9 cellular contexts compared by ENCODE assay signal in genomic region chr20:46056970-46057855, GRCh38. TPM values are rescaled to one million over a fixed set of nuclear protein-coding genes. Genes with fewer than 3 reads are reported as not detected.
DNase-seq lines count a peak whose midpoint lies in the region; ATAC-seq, FAIRE-seq and TF ChIP-seq lines count a peak whose summit lies in the region.
"Had no signal": no experiment of that assay in that cellular context is flagged by ENCODE, and none has a peak within 500 bp of the region (broad histone marks: within the 10 kb centered on the region; RNA-seq: fewer than 3 reads in every experiment).

No MANE protein-coding gene starts in this region.

- no peak overlapping the region for H3K18ac ChIP-seq in H1 (ENCODE audit: extremely low read depth, low read length)
- H3K18ac ChIP-seq in mesendoderm (ENCODE audit: low read length) = no peak overlapping the region

- H3K56ac ChIP-seq in H1 (replicated peaks; ENCODE audit: insufficient read length, low read depth, low read length) = no peak overlapping the region
- no peak overlapping the region for H3K56ac ChIP-seq in mesendoderm (ENCODE audit: low read length)

- H3K4me3 ChIP-seq in H1 (ENCODE audit: extremely low read depth in 1 of 4, insufficient read depth in 2 of 4, low read depth in 3 of 4, low read length in 4 of 4) (peak overlapping the region in 3 of 4 experiments; percentile 28 to 57 (median 45); a peak in 6 of 8 replicates), mesendoderm (ENCODE audit: low read length) (no peak overlapping the region)
- no peak overlapping the region for H3K4me3 ChIP-seq in CD8-positive, alpha-beta memory T cell (ENCODE audit: low read length)

- no peak overlapping the region for H2BK15ac ChIP-seq in H1 (ENCODE audit: low read length)
- no peak overlapping the region for H2BK15ac ChIP-seq in mesendoderm (replicated peaks; ENCODE audit: low read depth)

- no peaks in the 10 kb centered on the region for H3K79me2 ChIP-seq in H1 (ENCODE audit: control insufficient read depth in 1 of 2, insufficient read depth in 2 of 2, low read length in 2 of 2)
- H3K79me2 ChIP-seq in mesendoderm (ENCODE audit: control insufficient read depth, insufficient read depth, low read length) = no peaks in the 10 kb centered on the region

- H2BK5ac ChIP-seq in H1 (ENCODE audit: low read depth, low read length) (no peak overlapping the region), mesendoderm (ENCODE audit: low read length) (no peak overlapping the region)

- H3K4me1 ChIP-seq in H1 (replicated peaks in 1 of 4; ENCODE audit: control insufficient read depth in 3 of 4, insufficient read depth in 4 of 4, low read length in 3 of 4) (peaks cover 0 to 14% (median 12%) of the 10 kb centered on the region in 4 experiments; a peak in 6 of 7 replicates), mesendoderm (ENCODE audit: control insufficient read depth, low read depth, low read length) (peaks cover 2% of the 10 kb centered on the region)
- peaks cover 35% of the 10 kb centered on the region for H3K4me1 ChIP-seq in CD8-positive, alpha-beta memory T cell (ENCODE audit: insufficient read depth, low read length)

- H3K14ac ChIP-seq in H1 (ENCODE audit: insufficient read length) = no peak overlapping the region

- H4K5ac ChIP-seq in H1 (ENCODE audit: insufficient read length, low read depth, low read length) (no peak overlapping the region), mesendoderm (ENCODE audit: low read length) (no peak overlapping the region)

- H3K9me3 ChIP-seq in H1 (ENCODE audit: insufficient read depth in 2 of 2, low read depth in 1 of 2, low read length in 1 of 2) = no peaks in the 10 kb centered on the region
- no peaks in the 10 kb centered on the region for H3K9me3 ChIP-seq in CD8-positive, alpha-beta memory T cell (ENCODE audit: low read length)

- H3K36me3 ChIP-seq in H1 (ENCODE audit: control insufficient read depth in 2 of 4, insufficient read depth in 4 of 4, low read length in 3 of 4) (peaks cover 4 to 8% (median 6%) of the 10 kb centered on the region in 4 experiments; a peak in 5 of 8 replicates), mesendoderm (ENCODE audit: control insufficient read depth, insufficient read depth, low read length) (peaks cover 6% of the 10 kb centered on the region)
- peaks cover 14% of the 10 kb centered on the region for H3K36me3 ChIP-seq in CD8-positive, alpha-beta memory T cell (ENCODE audit: insufficient read depth, low read length)

- H3K27me3 Mint-ChIP-seq in CD8-positive, alpha-beta memory T cell = peaks cover 4 to 5% of the 10 kb centered on the region in 2 donors

- H3K4me2 ChIP-seq in H1 (ENCODE audit: insufficient read depth in 1 of 2, low read depth in 2 of 2, low read length in 2 of 2) (peak overlapping the region; percentile 78 to 88), mesendoderm (ENCODE audit: low read length) (no peak overlapping the region)

- in situ Hi-C loops in Caki2 (cut with HindIII; ENCODE audit: low pct_unique_long_range_greater_than_20kb, low sequenced_read_pairs) = no loop called here

- H4K8ac ChIP-seq in H1 (ENCODE audit: extremely low read depth, insufficient read depth, low read length) (no peak overlapping the region; the same call in 1 of the 2 replicates), mesendoderm (ENCODE audit: low read depth, low read length) (no peak overlapping the region)

- H3K27ac Mint-ChIP-seq in CD8-positive, alpha-beta memory T cell = peak overlapping the region in 1 of 8 donors; percentile 19

- no peak overlapping the region for H3K23ac ChIP-seq in H1 (ENCODE audit: insufficient read length)
- no peak overlapping the region for H3K23ac ChIP-seq in mesendoderm (ENCODE audit: low read length)

- no peak overlapping the region for H4K91ac ChIP-seq in H1 (replicated peaks; ENCODE audit: insufficient read length, low read length)

- POLR2A ChIA-PET in H1 (lab: Charles Lee; ENCODE audit: partially characterized antibody) = interaction anchor here (0.7 to 3.0 kb wide), 9 partner anchors 10 to 72 kb away, joined by 3 to 19 read pairs (median 6); no protein-coding TSS in a partner anchor
- POLR2A ChIA-PET in CD8-positive, alpha-beta memory T cell (lab: Charles Lee) = no interaction called here

- peaks cover 10% of the 10 kb centered on the region; the same call in 1 of the 2 replicates for H3K23me2 ChIP-seq in H1 (ENCODE audit: low read depth, low read length)

- no peak for TF ChIP-seq RAD21 in H1 (IDR thresholded peaks at IDR 0.05 in 1 of 2, conservative IDR thresholded peaks at IDR 0.05 in 1 of 2; ENCODE audit: low read depth in 2 of 2, low read length in 2 of 2)

- CTCF ChIA-PET in H1 (lab: Charles Lee; ENCODE audit: partially characterized antibody) = interaction anchor here (0.8 to 4.4 kb wide), 19 partner anchors 9 to 210 kb away, joined by 3 to 60 read pairs (median 9); partner anchors contain the start of gene SLC12A5
- CTCF ChIA-PET in CD8-positive, alpha-beta memory T cell (lab: Charles Lee) = interaction anchor here (1.0 kb wide), 1 partner anchor 9 kb away, joined by 3 read pairs; no protein-coding TSS in a partner anchor

- H3K79me1 ChIP-seq in H1 (ENCODE audit: low read depth, low read length) (no peaks in the 10 kb centered on the region), mesendoderm (ENCODE audit: low read length) (no peaks in the 10 kb centered on the region)

- no peak for TF ChIP-seq POLR2A in H1 (IDR thresholded peaks at IDR 0.05; ENCODE audit: control extremely low read depth in 1 of 2, low read depth in 2 of 2, low read length in 2 of 2)

- H3K27me3 ChIP-seq in H1 (replicated peaks in 1 of 4; ENCODE audit: control insufficient read depth in 3 of 4, extremely low read depth in 1 of 4, insufficient read depth in 3 of 4, low read length in 3 of 4) (peaks cover 4 to 52% (median 34%) of the 10 kb centered on the region in 4 experiments), mesendoderm (ENCODE audit: insufficient read depth, low read length, poor library complexity) (peaks cover 12% of the 10 kb centered on the region)
- H3K27me3 ChIP-seq in CD8-positive, alpha-beta memory T cell (ENCODE audit: insufficient read depth, low read length, poor library complexity, severe bottlenecking) = no peaks in the 10 kb centered on the region

- H2BK20ac ChIP-seq in H1 (ENCODE audit: low read length) = no peak overlapping the region

- no peak overlapping the region for H2BK12ac ChIP-seq in H1 (ENCODE audit: low read depth, low read length)

- H3K4ac ChIP-seq in H1 (replicated peaks; ENCODE audit: insufficient read length, low read depth, low read length) = no peak overlapping the region
- H3K4ac ChIP-seq in mesendoderm (ENCODE audit: low read depth, low read length) = no peak overlapping the region

- peaks cover 6 to 28% of the 10 kb centered on the region in 2 experiments for H4K20me1 ChIP-seq in H1 (replicated peaks in 1 of 2; ENCODE audit: control insufficient read depth in 1 of 2, insufficient read depth in 2 of 2, low read length in 2 of 2)

- no peak for FAIRE-seq in H1 (lab: Jason Lieb, UNC)

- H3K27ac ChIP-seq in H1 (ENCODE audit: low read depth, low read length) = no peak overlapping the region
- no peak overlapping the region for H3K27ac ChIP-seq in mesendoderm (ENCODE audit: low read depth, low read length)
- H3K27ac ChIP-seq in CD8-positive, alpha-beta memory T cell (ENCODE audit: low read depth, low read length) = no peak overlapping the region

- no peaks in the 10 kb centered on the region for H3K9me3 Mint-ChIP-seq in CD8-positive, alpha-beta memory T cell

- H3K4me3 Mint-ChIP-seq in CD8-positive, alpha-beta memory T cell = peak overlapping the region in 1 of 7 donors; percentile 24

- H2AFZ ChIP-seq in H1 (ENCODE audit: low read length) = no peak overlapping the region

- peak in 1 of 2 experiments; percentile 38; a peak in 1 of 3 replicates for TF ChIP-seq EP300 in H1 (IDR thresholded peaks at IDR 0.05; ENCODE audit: borderline replicate concordance in 1 of 2, low read depth in 2 of 2, low read length in 2 of 2)

- no peak overlapping the region for H2BK120ac ChIP-seq in H1 (replicated peaks; ENCODE audit: low read depth, low read length)
- H2BK120ac ChIP-seq in mesendoderm (ENCODE audit: low read depth, low read length) = no peak overlapping the region

- peaks cover 41 to 43% (median 41%) of the 10 kb centered on the region in 3 donors for H3K4me1 Mint-ChIP-seq in CD8-positive, alpha-beta memory T cell

- H3K36me3 Mint-ChIP-seq in CD8-positive, alpha-beta memory T cell = peaks cover 17 to 26% (median 25%) of the 10 kb centered on the region in 3 donors

- ATAC-seq in esophagus mucosa = no peak
- ATAC-seq: left colon had no signal

- H2AK5ac ChIP-seq in H1 (ENCODE audit: low read depth, low read length) = no peak overlapping the region
- H2AK5ac ChIP-seq in mesendoderm (ENCODE audit: low read length) = no peak overlapping the region

- H3K9ac ChIP-seq in H1 (replicated peaks in 1 of 4; ENCODE audit: extremely low read depth in 1 of 4, low read depth in 3 of 4, low read length in 3 of 4) (no peak overlapping the region), mesendoderm (ENCODE audit: low read length) (no peak overlapping the region)

- DNase-seq in Caki2 (ENCODE audit: low read depth) (peak; percentile 20), LHCN-M2 (ENCODE audit: low read depth) (peak; percentile 21), H1 (ENCODE audit: low read depth in 1 of 2, low spot score in 2 of 2) (peak in 1 of 2 experiments; percentile 90), mesendoderm (peak; percentile 69), NCI-H345 (lab: John Stamatoyannopoulos, UW) (no peak), HCEC 1CT (no peak)
- DNase-seq in CD8-positive, alpha-beta memory T cell = no peak

- WGBS in H1 (ENCODE audit: extremely low coverage in 1 of 2, insufficient coverage in 1 of 2, insufficient read length in 1 of 2, insufficient replicate concordance in 2 of 2, low coverage in 1 of 2, low lambda C conversion rate in 2 of 2, missing lambda C conversion rate in 1 of 2), 2 experiments = 31% methylated on average over 47 of the region's 65 CpGs; no CpG with 5 or more reads in 1 of the 2 experiments
- WGBS in mesendoderm (ENCODE audit: extremely low coverage, insufficient coverage, low lambda C conversion rate) = no CpG with 5 or more reads among the region's 65 CpGs

- TF ChIP-seq CTCF in H1 (IDR thresholded peaks at IDR 0.05; ENCODE audit: control extremely low read depth in 1 of 3, insufficient read depth in 1 of 3, low read depth in 1 of 3, low read length in 3 of 3) = no peak

RNA-seq across cellular contexts. Expression of gene SLC12A5, which starts 28.2 kb away (rescaled TPM):
- 7.9 TPM in 1 of 2 replicates, not detected in the other for total RNA-seq in Caki2 (2014; rRNA removed; shearing (Covaris generic); ENCODE audit: low replicate concordance)
- total RNA-seq in LHCN-M2 (2014; rRNA removed) (under 0.01 TPM in 1 of 2 replicates, not detected in the other), esophagus mucosa (not detected)
- 1.1 TPM for polyA plus RNA-seq in LHCN-M2 (2012)
- 5.9 and 7.3 TPM in 2 replicates for total RNA-seq in H1 (2021; fragmentation: NEBNext Ultra II Directional; extraction: Animal tissue kit (Norgen Biotek cat#: 25700))
- 1.9 and 2.8 TPM in 2 replicates for polyA plus RNA-seq in H1 (2011; rRNA removed)
- polyA plus RNA-seq in H1 (2011; cell fraction: cytosol; rRNA removed) = 3.4 TPM
- 10.2 TPM for polyA plus RNA-seq in H1 (2011; cell fraction: nucleus; rRNA removed)
- polyA plus RNA-seq in H1 (2012, experiment 1 of 2) = 6.1 to 14.6 TPM (median 10.7 TPM) in 4 replicates
- 14.4 TPM for polyA plus RNA-seq in H1 (2012, experiment 2 of 2)
- polyA plus RNA-seq in H1 (2013, experiment 1 of 2) = 13.0 TPM
- 12.6 TPM for polyA plus RNA-seq in H1 (2013, experiment 2 of 2)
- polyA minus RNA-seq in H1 (2011; rRNA and poly(A)+ RNA removed) = 2.0 TPM in 2 replicates
- not detected for polyA minus RNA-seq in H1 (2011; cell fraction: cytosol; rRNA and poly(A)+ RNA removed)
- 5.2 TPM for polyA minus RNA-seq in H1 (2011; cell fraction: nucleus; rRNA and poly(A)+ RNA removed)
- 20.5 TPM for polyA plus RNA-seq in mesendoderm (2013, experiment 1 of 2)
- polyA plus RNA-seq in mesendoderm (2013, experiment 2 of 2) = 21.4 TPM
- not detected for total RNA-seq in CD8-positive, alpha-beta memory T cell
- polyA plus RNA-seq in CD8-positive, alpha-beta memory T cell = not detected

RNA-seq across cellular contexts. Expression of gene NCOA5, which starts 32.5 kb away (rescaled TPM):
- total RNA-seq in Caki2 (2014; rRNA removed; shearing (Covaris generic); ENCODE audit: low replicate concordance) = 6.7 and 9.2 TPM in 2 replicates
- total RNA-seq in LHCN-M2 (2014; rRNA removed) (21.7 and 30.0 TPM in 2 replicates), esophagus mucosa (14.3 TPM)
- 19.2 TPM for polyA plus RNA-seq in LHCN-M2 (2012)
- 29.0 and 29.9 TPM in 2 replicates for total RNA-seq in H1 (2021; fragmentation: NEBNext Ultra II Directional; extraction: Animal tissue kit (Norgen Biotek cat#: 25700))
- polyA plus RNA-seq in H1 (2011; rRNA removed) = 18.0 and 20.4 TPM in 2 replicates
- 18.6 TPM for polyA plus RNA-seq in H1 (2011; cell fraction: cytosol; rRNA removed)
- polyA plus RNA-seq in H1 (2011; cell fraction: nucleus; rRNA removed) = 20.6 TPM
- polyA plus RNA-seq in H1 (2012, experiment 1 of 2) = 18.4 to 24.0 TPM (median 20.9 TPM) in 4 replicates
- 14.8 TPM for polyA plus RNA-seq in H1 (2012, experiment 2 of 2)
- 21.0 TPM for polyA plus RNA-seq in H1 (2013, experiment 1 of 2)
- polyA plus RNA-seq in H1 (2013, experiment 2 of 2) = 20.1 TPM
- polyA minus RNA-seq in H1 (2011; rRNA and poly(A)+ RNA removed) = 20.7 and 21.7 TPM in 2 replicates
- polyA minus RNA-seq in H1 (2011; cell fraction: cytosol; rRNA and poly(A)+ RNA removed) = 14.6 TPM
- polyA minus RNA-seq in H1 (2011; cell fraction: nucleus; rRNA and poly(A)+ RNA removed) = 9.4 TPM
- polyA plus RNA-seq in mesendoderm (2013, experiment 1 of 2) = 39.6 TPM
- polyA plus RNA-seq in mesendoderm (2013, experiment 2 of 2) = 39.5 TPM
- total RNA-seq in CD8-positive, alpha-beta memory T cell = 10 to 100 TPM; 34.9 to 36.9 TPM
- polyA plus RNA-seq in CD8-positive, alpha-beta memory T cell = 28.7 TPM

RNA-seq across cellular contexts. Expression of gene MMP9, which starts 48.5 kb away (rescaled TPM):
- total RNA-seq in Caki2 (2014; rRNA removed; shearing (Covaris generic); ENCODE audit: low replicate concordance) = 0.06 and 0.07 TPM in 2 replicates
- total RNA-seq in LHCN-M2 (2014; rRNA removed) (not detected in 2 replicates), esophagus mucosa (3.3 TPM)
- polyA plus RNA-seq in LHCN-M2 (2012) = not detected
- total RNA-seq in H1 (2021; fragmentation: NEBNext Ultra II Directional; extraction: Animal tissue kit (Norgen Biotek cat#: 25700)) = 1.7 and 2.2 TPM in 2 replicates
- polyA plus RNA-seq in H1 (2011; rRNA removed) = 1.5 and 1.6 TPM in 2 replicates
- 0.90 TPM for polyA plus RNA-seq in H1 (2011; cell fraction: cytosol; rRNA removed)
- polyA plus RNA-seq in H1 (2011; cell fraction: nucleus; rRNA removed) = 2.0 TPM
- 1.2 to 2.2 TPM (median 2.1 TPM) in 4 replicates for polyA plus RNA-seq in H1 (2012, experiment 1 of 2)
- polyA plus RNA-seq in H1 (2012, experiment 2 of 2) = 1.7 TPM
- polyA plus RNA-seq in H1 (2013, experiment 1 of 2) = 8.6 TPM
- polyA plus RNA-seq in H1 (2013, experiment 2 of 2) = 8.2 TPM
- polyA minus RNA-seq in H1 (2011; rRNA and poly(A)+ RNA removed) = 0.37 and 0.38 TPM in 2 replicates
- polyA minus RNA-seq in H1 (2011; cell fraction: cytosol; rRNA and poly(A)+ RNA removed) = 0.44 TPM
- 0.80 TPM for polyA minus RNA-seq in H1 (2011; cell fraction: nucleus; rRNA and poly(A)+ RNA removed)
- polyA plus RNA-seq in mesendoderm (2013, experiment 1 of 2) = 6.3 TPM
- polyA plus RNA-seq in mesendoderm (2013, experiment 2 of 2) = 6.2 TPM
- total RNA-seq in CD8-positive, alpha-beta memory T cell = 1 to 10 TPM; 3.9 to 5.0 TPM
- not detected for polyA plus RNA-seq in CD8-positive, alpha-beta memory T cell

Comparison
In these comparisons a context has a peak if more than half of its experiments do, and no peak if none do; other contexts are left out.
1. DNase-seq: peak in Caki2 (single experiment), LHCN-M2 (single experiment) and mesendoderm (single experiment); none in CD8-positive, alpha-beta memory T cell (0 of 5), NCI-H345 (single experiment) and HCEC 1CT (single experiment).
2. H3K4me3 ChIP-seq: peak in H1 (3 of 4); none in mesendoderm (single experiment) and CD8-positive, alpha-beta memory T cell (single experiment).